In genomic region chr9:127212453-127212852, GRCh38 we compare ENCODE assay signal across 18 cellular contexts. TPM values are rescaled to one million over a fixed set of nuclear protein-coding genes. Genes with fewer than 3 reads are reported as not detected.
DNase-seq lines count a peak whose midpoint lies in the region; FAIRE-seq and TF ChIP-seq lines count a peak whose summit lies in the region.
"Had no signal": no experiment of that assay in that cellular context is flagged by ENCODE, and none has a peak within 500 bp of the region (broad histone marks: within the 10 kb centered on the region; RNA-seq: fewer than 3 reads in every experiment).

No MANE protein-coding gene starts in this region.

- FAIRE-seq in GM19239 (lab: Jason Lieb, UNC) = no peak
- FAIRE-seq: D721Med, GM12878, H54 had no signal

- TF ChIP-seq EP300 in sigmoid colon (IDR thresholded peaks at IDR 0.05) = no peak

- peak; percentile 43 for DNase-seq in islet precursor cell
- no peak for DNase-seq in HUDEP-2 (lab: John Stamatoyannopoulos, UW; ENCODE audit: unreplicated experiment in 76 of 76)
- no peak for DNase-seq in GM19239 (ENCODE audit: insufficient read length, low spot score)
- DNase-seq in sigmoid colon = no peak
- DNase-seq: CD4-positive, alpha-beta T cell; CD8-positive, alpha-beta memory T cell; DMS 273 treated with DMSO at 0.1 percent for 48 hours; DMS79; EL; GDM1; HFFc6 had no signal

- WGBS in sigmoid colon, 2 donors = 87 to 89% methylated on average over 9 of the region's 9 CpGs

- no peak for TF ChIP-seq CTCF in sigmoid colon (IDR thresholded peaks at IDR 0.05)

- H3K4me3 ChIP-seq in BLaER1 = peak overlapping the region; percentile 34; the same call in 1 of the 2 replicates
- peak overlapping the region in 2 of 10 experiments; percentile 14 to 30; a peak in 4 of 20 replicates for H3K4me3 ChIP-seq in BLaER1 treated with 17β-estradiol and CSF1 and Interleukin-3, amounts not matched to agents 10 nM and 100 nM
- H3K4me3 ChIP-seq in sigmoid colon = no peak overlapping the region
- H3K4me3 ChIP-seq: GM12878, GM23338, HAP-1 had no signal

- H3K27me3 ChIP-seq in BLaER1 = no peaks in the 10 kb centered on the region
- H3K27me3 ChIP-seq in BLaER1 treated with 17β-estradiol and CSF1 and Interleukin-3, amounts not matched to agents 10 nM and 100 nM = peaks cover 0 to 32% (median 0%) of the 10 kb centered on the region in 11 experiments; a peak in 6 of 22 replicates
- H3K27me3 ChIP-seq in sigmoid colon = no peaks in the 10 kb centered on the region

- intact Hi-C loops in sigmoid colon (cut with DNase I) = no loop called here

- H3K9me3 ChIP-seq in BLaER1 (no peaks in the 10 kb centered on the region), sigmoid colon (no peaks in the 10 kb centered on the region)
- H3K9me3 ChIP-seq in BLaER1 treated with 17β-estradiol and CSF1 and Interleukin-3, amounts not matched to agents 10 nM and 100 nM (replicated peaks in 1 of 11) = no peaks in the 10 kb centered on the region
- H3K9me3 ChIP-seq: HAP-1 had no signal

- no peak overlapping the region for H3K9ac ChIP-seq in BLaER1
- H3K9ac ChIP-seq in BLaER1 treated with 17β-estradiol and CSF1 and Interleukin-3, amounts not matched to agents 10 nM and 100 nM = peak overlapping the region in 4 of 11 experiments; percentile 12 to 43 (median 38); a peak in 4 of 22 replicates

- H3K4me2 ChIP-seq in BLaER1 = peak overlapping the region; percentile 91
- H3K4me2 ChIP-seq in BLaER1 treated with 17β-estradiol and CSF1 and Interleukin-3, amounts not matched to agents 10 nM and 100 nM = peak overlapping the region; percentile 4 to 98 (median 88); a peak in 20 of 22 replicates
- H3K4me2 ChIP-seq: GM23338 had no signal

- H4K20me1 ChIP-seq in BLaER1 = peaks cover 25% of the 10 kb centered on the region
- peaks cover 0 to 21% (median 15%) of the 10 kb centered on the region in 11 experiments; a peak in 14 of 22 replicates for H4K20me1 ChIP-seq in BLaER1 treated with 17β-estradiol and CSF1 and Interleukin-3, amounts not matched to agents 10 nM and 100 nM

- H3K36me3 ChIP-seq in BLaER1 (no peaks in the 10 kb centered on the region), sigmoid colon (no peaks in the 10 kb centered on the region)
- H3K36me3 ChIP-seq in BLaER1 treated with 17β-estradiol and CSF1 and Interleukin-3, amounts not matched to agents 10 nM and 100 nM = no peaks in the 10 kb centered on the region
- H3K36me3 ChIP-seq: HAP-1 had no signal

- H3K27ac ChIP-seq in BLaER1 (no peak overlapping the region), sigmoid colon (no peak overlapping the region)
- H3K27ac ChIP-seq in BLaER1 treated with 17β-estradiol and CSF1 and Interleukin-3, amounts not matched to agents 10 nM and 100 nM = peak overlapping the region in 3 of 11 experiments; percentile 27 to 52 (median 31); a peak in 3 of 22 replicates

- TF ChIP-seq POLR2A in sigmoid colon (IDR thresholded peaks at IDR 0.05) = no peak

- peaks cover 55% of the 10 kb centered on the region for H3K4me1 ChIP-seq in BLaER1
- peaks cover 23 to 57% (median 51%) of the 10 kb centered on the region in 10 experiments for H3K4me1 ChIP-seq in BLaER1 treated with 17β-estradiol and CSF1 and Interleukin-3, amounts not matched to agents 10 nM and 100 nM
- H3K4me1 ChIP-seq in sigmoid colon = no peaks in the 10 kb centered on the region
- H3K4me1 ChIP-seq: HAP-1 had no signal

RNA-seq across cellular contexts. Expression of gene GARNL3, which starts 52.1 kb away (rescaled TPM):
- total RNA-seq in sigmoid colon = 10 to 100 TPM; 10.2 to 28.0 (median 17.6) TPM
- 1 to 10 TPM in 2 of 3 donors, under 1 TPM in 1; 0.92 to 4.8 (median 3.0) TPM for polyA plus RNA-seq in sigmoid colon
